ENCODE assay signal across 10 cellular contexts in the genomic region with DNA sequence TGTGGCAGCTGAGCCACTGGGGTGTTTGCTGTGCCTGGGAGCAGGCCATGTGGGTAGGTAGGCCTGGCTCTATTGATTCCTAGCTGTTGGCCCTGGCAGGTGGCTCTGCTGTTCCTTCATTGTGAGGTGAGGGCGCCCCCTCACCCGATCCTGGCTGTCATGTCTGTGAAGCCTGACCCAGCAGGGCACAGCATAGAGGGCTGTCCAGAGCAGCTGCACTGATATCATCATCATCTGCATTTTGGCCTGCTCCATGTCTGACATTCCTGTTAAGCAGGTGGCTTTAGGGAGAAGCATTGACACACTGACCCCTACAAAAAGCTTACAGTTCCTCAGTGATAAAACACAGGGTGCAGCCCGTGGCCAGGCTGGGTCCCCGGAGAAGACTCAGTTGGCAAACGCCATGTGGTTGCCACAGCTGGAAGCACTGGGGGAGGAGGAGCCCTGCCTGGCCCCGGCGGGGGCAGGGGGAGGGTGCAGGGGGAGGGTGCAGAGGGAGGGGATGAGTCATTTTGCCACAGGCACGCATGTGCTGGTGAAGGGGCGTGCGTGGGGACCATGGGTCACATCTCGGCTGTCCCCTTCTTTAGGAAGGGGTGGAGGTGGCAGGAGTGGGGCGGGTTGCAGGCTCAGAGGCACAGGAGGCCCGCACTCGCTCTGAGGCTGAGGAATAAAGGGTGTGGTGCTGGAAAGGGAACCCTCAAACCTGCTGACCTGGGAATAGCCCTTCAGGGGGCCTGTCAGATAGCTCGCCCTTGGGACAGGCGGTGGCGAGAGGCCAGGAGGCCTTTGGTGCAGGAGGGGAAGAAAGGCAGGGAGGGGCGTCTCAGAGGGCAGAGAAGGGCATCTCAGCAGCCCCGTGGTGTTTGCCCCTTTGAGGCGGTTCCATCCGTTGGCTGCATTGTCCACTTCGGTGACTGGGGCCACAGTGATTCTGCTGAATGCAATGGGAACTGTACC. TPM values are rescaled to one million over a fixed set of nuclear protein-coding genes. Genes with fewer than 3 reads are reported as not detected.
DNase-seq lines count a peak whose midpoint lies in the region; ATAC-seq and TF ChIP-seq lines count a peak whose summit lies in the region.
"Had no signal": no experiment of that assay in that cellular context is flagged by ENCODE, and none has a peak within 500 bp of the region (broad histone marks: within the 10 kb centered on the region; RNA-seq: fewer than 3 reads in every experiment).

No MANE protein-coding gene starts in this region.

- H3K27ac ChIP-seq in SU-DHL-6 (ENCODE audit: low read depth, low read length) = peak overlapping the region; percentile 94
- H3K27ac ChIP-seq: parathyroid adenoma had no signal

- H3K79me2 ChIP-seq in SU-DHL-6 (ENCODE audit: insufficient read depth, low read length) = peaks cover 97% of the 10 kb centered on the region
- H3K79me2 ChIP-seq: parathyroid adenoma had no signal

- H2AFZ ChIP-seq in SU-DHL-6 (ENCODE audit: low read depth, low read length, severe bottlenecking) = no peak overlapping the region
- H2AFZ ChIP-seq: parathyroid adenoma had no signal

- H3K9me2 ChIP-seq in SU-DHL-6 (replicated peaks; ENCODE audit: insufficient read depth, low read length) = no peaks in the 10 kb centered on the region

- ATAC-seq in left cardiac atrium (peak; percentile 50 to 57), Right ventricle myocardium inferior (no peak), HG03457 (IDR thresholded peaks at IDR 0.05; ENCODE audit: unreplicated experiment) (no peak)
- peak; percentile 46 to 54 for ATAC-seq in activated naive CD4-positive, alpha-beta T cell treated with anti-CD3 and anti-CD28 coated beads, Interleukin-2, amount 50 U/mL, for 72 hours

- intact Hi-C loops in left cardiac atrium (cut with DNase I) (no loop called here), Right ventricle myocardium inferior (cut with DNase I) (no loop called here)

- peak overlapping the region; percentile 4 for H3K4me3 ChIP-seq in SU-DHL-6 (ENCODE audit: insufficient read depth, low read length, poor library complexity, severe bottlenecking)

- H4K20me1 ChIP-seq in SU-DHL-6 (ENCODE audit: low read depth, low read length) = no peaks in the 10 kb centered on the region

- peak overlapping the region; percentile 63 for H3K4me2 ChIP-seq in SU-DHL-6 (ENCODE audit: low read depth, low read length, poor library complexity, severe bottlenecking)

- no peaks in the 10 kb centered on the region for H3K9me3 Mint-ChIP-seq in activated naive CD4-positive, alpha-beta T cell treated with anti-CD3 and anti-CD28 coated beads, Interleukin-2, amount 50 U/mL, for 72 hours

- TF ChIP-seq CTCF in SU-DHL-6 (IDR thresholded peaks at IDR 0.05; ENCODE audit: insufficient read depth, low read length, poor library complexity, severe bottlenecking) = peak; percentile 70

- no peak overlapping the region for H3K27ac Mint-ChIP-seq in activated naive CD4-positive, alpha-beta T cell treated with anti-CD3 and anti-CD28 coated beads, Interleukin-2, amount 50 U/mL, for 72 hours
- H3K27ac Mint-ChIP-seq: activated naive CD8-positive, alpha-beta T cell had no signal

- H3K27me3 ChIP-seq in SU-DHL-6 (ENCODE audit: low read length) = no peaks in the 10 kb centered on the region

- H3K9me3 ChIP-seq in SU-DHL-6 (ENCODE audit: insufficient read depth, low read length) = no peaks in the 10 kb centered on the region

- peaks cover 8 to 45% of the 10 kb centered on the region in 2 donors for H3K36me3 Mint-ChIP-seq in activated naive CD4-positive, alpha-beta T cell treated with anti-CD3 and anti-CD28 coated beads, Interleukin-2, amount 50 U/mL, for 72 hours

- peaks cover 80% of the 10 kb centered on the region for H3F3A ChIP-seq in SU-DHL-6 (ENCODE audit: insufficient read depth)

- H3K36me3 ChIP-seq in SU-DHL-6 (ENCODE audit: low read length) = no peaks in the 10 kb centered on the region

- no peak for DNase-seq in left cardiac atrium
- no peak for DNase-seq in Right ventricle myocardium inferior (ENCODE audit: missing footprints)
- peak; percentile 72 to 82 for DNase-seq in activated naive CD4-positive, alpha-beta T cell treated with anti-CD3 and anti-CD28 coated beads, Interleukin-2, amount 50 U/mL, for 72 hours (ENCODE audit: low spot score in 2 of 2)
- DNase-seq in stimulated activated CD4-positive, alpha-beta T cell treated with anti-CD3 and anti-CD28 coated beads, TNF-alpha, amount 100 ng/mL, for 24 hours (ENCODE audit: low read depth in 3 of 3) = peak; percentile 67 to 86 (median 70)
- DNase-seq in epidermal melanocyte (ENCODE audit: insufficient read length, low spot score) = no peak
- DNase-seq in UCSD-AML1 (lab: John Stamatoyannopoulos, UW; ENCODE audit: unreplicated experiment) = no peak

- H3K9ac ChIP-seq in SU-DHL-6 (ENCODE audit: low read length) = peak overlapping the region; percentile 53
- H3K9ac ChIP-seq: parathyroid adenoma had no signal

RNA-seq across cellular contexts. Expression of a gene that starts 31.6 kb away (rescaled TPM):
- 1 to 10 TPM; 4.4 to 9.2 TPM for total RNA-seq in left cardiac atrium
- total RNA-seq in Right ventricle myocardium inferior = 3.5 TPM
- 100 to 1,000 TPM; 208 to 327 TPM for total RNA-seq in activated naive CD4-positive, alpha-beta T cell treated with anti-CD3 and anti-CD28 coated beads, Interleukin-2, amount 50 U/mL, for 72 hours

Comparison
In these comparisons a context has a peak if more than half of its experiments do, and no peak if none do; other contexts are left out.
1. ATAC-seq: peak in left cardiac atrium (2 of 2) and activated naive CD4-positive, alpha-beta T cell treated with anti-CD3 and anti-CD28 coated beads, Interleukin-2, amount 50 U/mL, for 72 hours (2 of 2); none in Right ventricle myocardium inferior (single experiment) and HG03457 (single experiment).
2. DNase-seq: peak in activated naive CD4-positive, alpha-beta T cell treated with anti-CD3 and anti-CD28 coated beads, Interleukin-2, amount 50 U/mL, for 72 hours (2 of 2) and stimulated activated CD4-positive, alpha-beta T cell treated with anti-CD3 and anti-CD28 coated beads, TNF-alpha, amount 100 ng/mL, for 24 hours (3 of 3); none in left cardiac atrium (single experiment), Right ventricle myocardium inferior (single experiment), epidermal melanocyte (single experiment) and UCSD-AML1 (single experiment).
3. RNA of a gene that starts 31.6 kb away (total RNA-seq): 208 to 327 TPM in activated naive CD4-positive, alpha-beta T cell treated with anti-CD3 and anti-CD28 coated beads, Interleukin-2, amount 50 U/mL, for 72 hours; 4.4 to 9.2 TPM in left cardiac atrium and 3.5 TPM in Right ventricle myocardium inferior (single experiment); every median in the first group is over 10 times any median in the second.